In the genomic region with DNA sequence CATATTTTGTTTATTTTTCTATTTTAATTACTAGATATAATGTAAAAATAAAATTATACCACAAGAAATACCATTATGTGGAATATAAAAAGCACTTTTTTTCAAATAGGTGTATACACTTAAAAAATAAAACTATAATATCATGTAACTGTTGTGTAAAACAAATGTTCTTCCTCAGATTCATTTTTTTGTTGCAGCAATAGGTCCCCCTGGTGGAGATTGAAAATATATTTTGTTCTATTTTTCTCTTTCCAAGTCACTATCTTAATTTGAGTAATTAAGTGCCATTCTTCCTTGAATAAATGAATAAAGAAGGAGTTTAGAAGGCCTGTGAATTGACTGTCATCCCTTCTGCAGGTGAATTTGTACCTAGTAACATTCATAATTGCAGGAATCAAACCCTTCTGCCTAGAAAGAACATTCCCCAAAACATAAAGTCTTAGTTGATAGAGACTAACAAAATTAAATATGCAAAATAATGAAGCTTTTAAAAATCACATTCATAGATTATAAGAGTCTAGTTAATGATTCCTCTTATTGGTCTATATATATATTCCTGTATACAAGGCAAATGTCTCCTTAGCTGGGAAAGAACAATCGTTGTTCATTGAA, we compare ENCODE assay signal across 8 cellular contexts.
DNase-seq lines count a peak whose midpoint lies in the region; ATAC-seq and TF ChIP-seq lines count a peak whose summit lies in the region.

No MANE protein-coding gene starts in this region.

- H3K27me3 Mint-ChIP-seq in effector memory CD8-positive, alpha-beta T cell: peaks cover 7 to 12% of the 10 kb centered on the region in 2 donors

- DNase-seq in DMS 273 treated with DMSO at 0.1 percent for 48 hours (lab: John Stamatoyannopoulos, UW) (peak; percentile 9), LNCaP clone FGC (ENCODE audit: low read depth) (no peak), astrocyte of the spinal cord (ENCODE audit: low read depth, low spot score) (peak; percentile 39), midbrain (lab: John Stamatoyannopoulos, UW) (peak; percentile 24), Ammon's horn (ENCODE audit: low spot score) (no peak)
- no peak for DNase-seq in activated T-cell treated with anti-CD3 and anti-CD28 coated beads, Interleukin-2, amount 50 U/mL, for 48 hours
- no peak for DNase-seq in activated effector memory CD4-positive, alpha-beta T cell treated with anti-CD3 and anti-CD28 coated beads, Interleukin-2, amount 50 U/mL, for 16 hours
- DNase-seq in effector memory CD8-positive, alpha-beta T cell: no peak

- H3K4me3 ChIP-seq in LNCaP clone FGC (ENCODE audit: low read depth, low read length) (no peak overlapping the region), astrocyte of the spinal cord (ENCODE audit: low read depth, low read length) (no peak overlapping the region)

- no peaks in the 10 kb centered on the region for H3K36me3 Mint-ChIP-seq in effector memory CD8-positive, alpha-beta T cell (ENCODE audit: insufficient read depth)

- no peaks in the 10 kb centered on the region for H3K4me1 Mint-ChIP-seq in effector memory CD8-positive, alpha-beta T cell (ENCODE audit: low read depth in 2 of 2)

- no peaks in the 10 kb centered on the region for H3K9me3 Mint-ChIP-seq in effector memory CD8-positive, alpha-beta T cell

- H3K4me3 Mint-ChIP-seq in effector memory CD8-positive, alpha-beta T cell: no peak overlapping the region

- TF ChIP-seq CTCF in LNCaP clone FGC (IDR thresholded peaks at IDR 0.05; ENCODE audit: control insufficient read depth, extremely low read depth, insufficient read depth): peak; percentile 24; the same call in 1 of the 2 replicates
- peak; percentile 45 for TF ChIP-seq CTCF in astrocyte of the spinal cord (IDR thresholded peaks at IDR 0.05; ENCODE audit: low read depth, low read length)

- no peak overlapping the region for H3K27ac Mint-ChIP-seq in effector memory CD8-positive, alpha-beta T cell

- in situ Hi-C loops in astrocyte of the spinal cord (cut with HindIII; ENCODE audit: low sequenced_read_pairs): no loop called here

- ATAC-seq in effector memory CD8-positive, alpha-beta T cell (replicated peaks): no peak

Comparison
In these comparisons a context has a peak if more than half of its experiments do, and no peak if none do; other contexts are left out.
1. DNase-seq: peak in DMS 273 treated with DMSO at 0.1 percent for 48 hours (single experiment), astrocyte of the spinal cord (single experiment) and midbrain (single experiment); none in LNCaP clone FGC (single experiment), activated T-cell treated with anti-CD3 and anti-CD28 coated beads, Interleukin-2, amount 50 U/mL, for 48 hours (0 of 2), activated effector memory CD4-positive, alpha-beta T cell treated with anti-CD3 and anti-CD28 coated beads, Interleukin-2, amount 50 U/mL, for 16 hours (single experiment), Ammon's horn (single experiment) and effector memory CD8-positive, alpha-beta T cell (0 of 3).